In genomic region chr5:127030259-127031146, GRCh38 we compare ENCODE assay signal across 8 cellular contexts. TPM values are rescaled to one million over a fixed set of nuclear protein-coding genes. Genes with fewer than 3 reads are reported as not detected.
DNase-seq lines count a peak whose midpoint lies in the region; ATAC-seq and TF ChIP-seq lines count a peak whose summit lies in the region.

Gene MARCHF3, minus strand, starts transcription at chr5:127030558. Its CDS starts 112,387 bp downstream, at chr5:126918171.

- H3K4me3 ChIP-seq in HUES64 (ENCODE audit: low read length) (peak within 1 kb of the TSS; percentile 76), OCI-LY3 (ENCODE audit: low read length) (peak within 1 kb of the TSS; percentile 90), epithelial cell of esophagus (ENCODE audit: low read length) (peak within 1 kb of the TSS; percentile 63), mononuclear cell (ENCODE audit: low read length) (peak within 1 kb of the TSS; percentile 66)

- DNase-seq in DMS 273 treated with DMSO at 0.1 percent for 48 hours (lab: John Stamatoyannopoulos, UW) (peak; percentile 89), activated T-cell treated with anti-CD3 and anti-CD28 coated beads for 4 hours (peak; percentile 88), epithelial cell of esophagus (ENCODE audit: low read depth) (peak; percentile 98)
- peak; percentile 88 to 89 for DNase-seq in stimulated activated CD8-positive, alpha-beta memory T cell treated with anti-CD3 and anti-CD28 coated beads, Interleukin-2, amount 100 ng/mL, for 48 hours (ENCODE audit: low read depth in 2 of 2)

- peak within 1 kb of the TSS; percentile 96 for H3K4me2 ChIP-seq in OCI-LY3 (ENCODE audit: low read length)

- peaks cover 8% of the 10 kb centered on the region; the same call in 1 of the 2 replicates for H3K79me2 ChIP-seq in OCI-LY3 (ENCODE audit: low read length)

- H3K4me1 ChIP-seq in HUES64 (ENCODE audit: insufficient read depth, low read length), result peaks cover 15% of the 10 kb centered on the region; the same call in 1 of the 2 replicates
- H3K4me1 ChIP-seq in OCI-LY3 (ENCODE audit: low read length), result peaks cover 15% of the 10 kb centered on the region
- peaks cover 14% of the 10 kb centered on the region for H3K4me1 ChIP-seq in mononuclear cell (ENCODE audit: insufficient read depth, low read length)

- peak within 1 kb of the TSS; percentile 53 for H3K9ac ChIP-seq in HUES64 (ENCODE audit: low read depth, low read length)
- peak within 1 kb of the TSS; percentile 74 for H3K9ac ChIP-seq in OCI-LY3 (ENCODE audit: low read length)

- no peaks in the 10 kb centered on the region for H3K9me3 ChIP-seq in HUES64 (ENCODE audit: insufficient read depth, low read depth, low read length)
- H3K9me3 ChIP-seq in OCI-LY3 (ENCODE audit: insufficient read depth, low read length), result no peaks in the 10 kb centered on the region
- H3K9me3 ChIP-seq in mononuclear cell (ENCODE audit: low read depth, low read length), result no peaks in the 10 kb centered on the region

- H2AFZ ChIP-seq in OCI-LY3 (ENCODE audit: low read depth, low read length), result peak within 1 kb of the TSS; percentile 94

- H3K27ac ChIP-seq in HUES64 (ENCODE audit: low read depth, low read length) (peak within 1 kb of the TSS; percentile 57; the same call in 1 of the 2 replicates), OCI-LY3 (ENCODE audit: low read length) (peak within 1 kb of the TSS; percentile 27; the same call in 1 of the 2 replicates)

- no peaks in the 10 kb centered on the region for H3K36me3 ChIP-seq in HUES64 (ENCODE audit: insufficient read depth, low read length)
- no peaks in the 10 kb centered on the region for H3K36me3 ChIP-seq in OCI-LY3 (replicated peaks; ENCODE audit: low read depth, low read length)

- H4K20me1 ChIP-seq in OCI-LY3 (ENCODE audit: insufficient read depth, low read length), result no peaks in the 10 kb centered on the region

- TF ChIP-seq CTCF in OCI-LY3 (IDR thresholded peaks at IDR 0.05; ENCODE audit: low read depth, low read length), result peak; percentile 25; the same call in 1 of the 2 replicates
- TF ChIP-seq CTCF in epithelial cell of esophagus (IDR thresholded peaks at IDR 0.05; ENCODE audit: insufficient read depth, low read depth, low read length, missing control alignments), result peak; percentile 17

- H3K27me3 ChIP-seq in HUES64 (ENCODE audit: insufficient read depth, low read length) (peaks cover 48% of the 10 kb centered on the region), OCI-LY3 (ENCODE audit: low read depth, low read length) (no peaks in the 10 kb centered on the region; the same call in 1 of the 2 replicates), mononuclear cell (ENCODE audit: insufficient read depth, low read length) (peaks cover 13% of the 10 kb centered on the region)

- ATAC-seq in GM21515 (IDR thresholded peaks at IDR 0.05; ENCODE audit: unreplicated experiment), result peak; percentile 98

- WGBS in HUES64, result under 1% methylated on average over 97 of the region's 97 CpGs

RNA-seq across cellular contexts. Expression of gene MARCHF3, which starts in this region (rescaled TPM):
- 8.3 TPM for polyA plus RNA-seq in HUES64 (2013, experiment 1 of 2)
- polyA plus RNA-seq in HUES64 (2013, experiment 2 of 2), result 6.8 TPM
- 7.8 TPM for total RNA-seq in mononuclear cell

Comparison
In these comparisons a context has a peak if more than half of its experiments do, and no peak if none do; other contexts are left out.
1. Peak in every context shown above with its lines: DNase-seq, ATAC-seq, H3K4me3 ChIP-seq and H3K27ac ChIP-seq.